Comparison of ENCODE assay signal across 33 cellular contexts in genomic region chr3:111385971-111386495, GRCh38.
"Had no signal": no experiment of that assay in that cellular context is flagged by ENCODE, and none has a peak within 500 bp of the region (broad histone marks: within the 10 kb centered on the region; RNA-seq: fewer than 3 reads in every experiment).

No MANE protein-coding gene starts in this region.

- H3K4me3 ChIP-seq: ascending aorta, breast epithelium, cardiac muscle cell, colonic mucosa, esophagus muscularis mucosa, gastrocnemius medialis, heart left ventricle had no signal

- H3K4me1 Mint-ChIP-seq: activated CD4-positive, alpha-beta T cell treated with anti-CD3 and anti-CD28 coated beads for 36 hours; activated CD4-positive, alpha-beta T cell treated with anti-CD3 and anti-CD28 coated beads, Interleukin-2, amount 10 ng/mL, durations not matched to agents 24 days and 14 days; activated CD8-positive, alpha-beta memory T cell treated with anti-CD3 and anti-CD28 coated beads, Interleukin-2, amount 10 ng/mL, durations not matched to agents 7 days and 5 days; brain; T-helper 17 cell had no signal

- DNase-seq: activated CD4-positive, alpha-beta memory T cell treated with anti-CD3 and anti-CD28 coated beads for 36 hours; activated CD4-positive, alpha-beta T cell treated with anti-CD3 and anti-CD28 coated beads for 36 hours; activated CD4-positive, alpha-beta T cell treated with anti-CD3 and anti-CD28 coated beads, Interleukin-2, amount 10 ng/mL, durations not matched to agents 24 days and 14 days; activated CD4-positive, CD25-positive, alpha-beta regulatory T cell; activated CD4-positive, CD25-positive, alpha-beta regulatory T cell treated with anti-CD3 and anti-CD28 coated beads, Interleukin-2, amount 50 U/mL, for 72 hours; activated CD8-positive, alpha-beta memory T cell treated with anti-CD3 and anti-CD28 coated beads, Interleukin-2, amount 10 ng/mL, durations not matched to agents 7 days and 5 days; activated CD8-positive, alpha-beta memory T cell treated with anti-CD3 and anti-CD28 coated beads, Interleukin-2, amount 50 U/mL, for 4 hours; activated CD8-positive, alpha-beta T cell treated with anti-CD3 and anti-CD28 coated beads, Interleukin-2, amount 10 ng/mL, durations not matched to agents 7 days and 5 days; activated effector memory CD4-positive, alpha-beta T cell treated with anti-CD3 and anti-CD28 coated beads, Interleukin-2, amount 50 U/mL, for 16 hours; activated naive CD4-positive, alpha-beta T cell treated with anti-CD3 and anti-CD28 coated beads for 36 hours; activated naive CD8-positive, alpha-beta T cell treated with anti-CD3 and anti-CD28 coated beads, Interleukin-2, amount 10 ng/mL, durations not matched to agents 7 days and 5 days; activated T-cell treated with anti-CD3 and anti-CD28 coated beads, Interleukin-2, amount 50 U/mL, for 1 hour; activated T-cell treated with anti-CD3 and anti-CD28 coated beads, Interleukin-2, amount 50 U/mL, for 48 hours; central memory CD4-positive, alpha-beta T cell; cerebellar nuclear complex; colonic mucosa; effector CD8-positive, alpha-beta T cell; foreskin keratinocyte; gastrocnemius medialis; glutamatergic neuron; heart left ventricle; T-helper 1 cell; T-helper 17 cell; T1000 had no signal

- H3K27ac Mint-ChIP-seq: activated CD4-positive, alpha-beta memory T cell treated with anti-CD3 and anti-CD28 coated beads for 36 hours; activated CD4-positive, alpha-beta T cell treated with anti-CD3 and anti-CD28 coated beads for 36 hours; activated CD4-positive, alpha-beta T cell treated with anti-CD3 and anti-CD28 coated beads, Interleukin-2, amount 10 ng/mL, durations not matched to agents 24 days and 14 days; activated CD8-positive, alpha-beta memory T cell treated with anti-CD3 and anti-CD28 coated beads, Interleukin-2, amount 10 ng/mL, durations not matched to agents 7 days and 5 days; activated CD8-positive, alpha-beta T cell treated with anti-CD3 and anti-CD28 coated beads, Interleukin-2, amount 10 ng/mL, durations not matched to agents 7 days and 5 days; activated naive CD4-positive, alpha-beta T cell treated with anti-CD3 and anti-CD28 coated beads for 36 hours; activated naive CD4-positive, alpha-beta T cell treated with anti-CD3 and anti-CD28 coated beads, Interleukin-2, amount 50 U/mL, for 72 hours; activated naive CD8-positive, alpha-beta T cell treated with anti-CD3 and anti-CD28 coated beads, Interleukin-2, amount 10 ng/mL, durations not matched to agents 7 days and 5 days; activated T-helper 1 cell treated with anti-CD3 and anti-CD28 coated beads, Interleukin-12 subunit alpha, Interleukin-12 subunit beta, Interleukin-2, Interleukin-4 antibody, amounts not matched to agents 30 ng/mL and 10 ng/mL and 1 ng/mL, durations not matched to agents 14 hours and 24 hours and 36 hours; activated T-helper 2 cell treated with anti-CD3 and anti-CD28 coated beads, Interferon-gamma antibody, Interleukin-2, Interleukin-4, amounts not matched to agents 10 μg/mL and 5 μg/mL and 100 μg/mL, durations not matched to agents 14 hours and 24 hours and 36 hours; brain; T-helper 17 cell; T-helper 2 cell treated with Interferon-gamma antibody and Interleukin-4, amounts not matched to agents 5 μg/mL and 100 μg/mL, for 36 hours had no signal

- H3K9me3 ChIP-seq: breast epithelium, colonic mucosa, gastrocnemius medialis had no signal

- H3K4me1 ChIP-seq: ascending aorta, breast epithelium, colonic mucosa, esophagus muscularis mucosa, gastrocnemius medialis, heart left ventricle had no signal

- H3K4me3 Mint-ChIP-seq: activated CD4-positive, alpha-beta memory T cell treated with anti-CD3 and anti-CD28 coated beads for 36 hours; activated CD4-positive, alpha-beta T cell treated with anti-CD3 and anti-CD28 coated beads for 36 hours; activated CD4-positive, alpha-beta T cell treated with anti-CD3 and anti-CD28 coated beads, Interleukin-2, amount 10 ng/mL, durations not matched to agents 24 days and 14 days; activated CD8-positive, alpha-beta memory T cell treated with anti-CD3 and anti-CD28 coated beads, Interleukin-2, amount 10 ng/mL, durations not matched to agents 7 days and 5 days; activated CD8-positive, alpha-beta T cell treated with anti-CD3 and anti-CD28 coated beads, Interleukin-2, amount 10 ng/mL, durations not matched to agents 7 days and 5 days; activated naive CD4-positive, alpha-beta T cell treated with anti-CD3 and anti-CD28 coated beads for 36 hours; activated naive CD8-positive, alpha-beta T cell treated with anti-CD3 and anti-CD28 coated beads, Interleukin-2, amount 10 ng/mL, durations not matched to agents 7 days and 5 days; activated T-helper 1 cell treated with anti-CD3 and anti-CD28 coated beads, Interleukin-12 subunit alpha, Interleukin-12 subunit beta, Interleukin-2, Interleukin-4 antibody, amounts not matched to agents 30 ng/mL and 10 ng/mL and 1 ng/mL, durations not matched to agents 14 hours and 24 hours and 36 hours; brain; T-helper 17 cell; T-helper 2 cell treated with Interferon-gamma antibody and Interleukin-4, amounts not matched to agents 5 μg/mL and 100 μg/mL, for 36 hours had no signal

- H3K27me3 Mint-ChIP-seq: activated CD4-positive, alpha-beta memory T cell treated with anti-CD3 and anti-CD28 coated beads for 36 hours; activated CD4-positive, alpha-beta T cell treated with anti-CD3 and anti-CD28 coated beads for 36 hours; activated CD8-positive, alpha-beta memory T cell treated with anti-CD3 and anti-CD28 coated beads, Interleukin-2, amount 10 ng/mL, durations not matched to agents 7 days and 5 days; activated naive CD8-positive, alpha-beta T cell treated with anti-CD3 and anti-CD28 coated beads, Interleukin-2, amount 10 ng/mL, durations not matched to agents 7 days and 5 days; brain; T-helper 17 cell had no signal

- H3K27ac ChIP-seq: ascending aorta, breast epithelium, cardiac muscle cell, colonic mucosa, esophagus muscularis mucosa, foreskin keratinocyte, gastrocnemius medialis, heart left ventricle had no signal

- H3K36me3 Mint-ChIP-seq: activated CD4-positive, alpha-beta memory T cell treated with anti-CD3 and anti-CD28 coated beads for 36 hours; activated CD8-positive, alpha-beta memory T cell treated with anti-CD3 and anti-CD28 coated beads, Interleukin-2, amount 10 ng/mL, durations not matched to agents 7 days and 5 days; brain had no signal

- H3K27me3 ChIP-seq: ascending aorta, breast epithelium, cardiac muscle cell, colonic mucosa, esophagus muscularis mucosa, foreskin keratinocyte, gastrocnemius medialis, heart left ventricle had no signal

- H3K36me3 ChIP-seq: ascending aorta, breast epithelium, cardiac muscle cell, colonic mucosa, esophagus muscularis mucosa, gastrocnemius medialis, heart left ventricle had no signal
